ENCODE assay signal across 25 cellular contexts in the genomic region with DNA sequence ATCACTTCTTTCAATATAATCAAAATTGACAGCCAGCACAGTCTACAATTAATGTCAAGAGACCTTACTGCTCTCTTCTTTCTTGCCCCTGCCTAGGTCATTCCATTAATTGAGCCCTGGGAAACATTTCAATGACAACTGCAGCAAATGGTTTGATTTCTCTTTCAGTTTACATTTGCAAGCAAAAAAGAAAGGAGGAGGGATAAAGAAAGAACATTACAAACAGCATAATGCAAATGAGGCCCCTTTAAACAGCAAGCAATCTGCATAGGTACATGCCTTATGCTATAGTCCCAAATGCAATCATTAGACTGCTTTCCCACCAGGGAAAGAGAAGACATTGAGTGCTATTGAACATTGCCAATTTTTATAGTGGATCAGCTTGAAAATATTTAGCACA.
"Had no signal": no experiment of that assay in that cellular context is flagged by ENCODE, and none has a peak within 500 bp of the region (broad histone marks: within the 10 kb centered on the region; RNA-seq: fewer than 3 reads in every experiment).

No MANE protein-coding gene starts in this region.

- H3K4me2 ChIP-seq: PC-9 had no signal

- FAIRE-seq: HTR-8/SVneo, K562 had no signal

- H3K4me3 ChIP-seq: K562, PC-9, Peyer's patch, SJSA1, SK-N-MC had no signal

- H3K4me1 ChIP-seq: Peyer's patch, SJSA1 had no signal

- H3K27me3 ChIP-seq: Peyer's patch, SJSA1 had no signal

- H3K36me3 ChIP-seq: Peyer's patch, SJSA1 had no signal

- H3K27ac ChIP-seq: HL-60, PC-9, Peyer's patch, SJSA1, SK-N-MC had no signal

- ATAC-seq: K562, Right ventricle myocardium inferior, T-cell had no signal

- H3K9me3 ChIP-seq: Peyer's patch, SJSA1 had no signal

- H2AFZ ChIP-seq: PC-9 had no signal

- DNase-seq: MV-4-11; NCI-H1048; NCI-H1105; NCI-H1417; NCI-H1436 treated with DMSO at 0.1 percent for 48 hours; NCI-H1694; NCI-H187 treated with DMSO at 0.1 percent for 48 hours; NCI-H2029 treated with DMSO at 0.1 percent for 48 hours; NCI-H345; NCI-H446 treated with DMSO at 0.1 percent for 48 hours; NCI-H510A treated with DMSO at 0.1 percent for 48 hours; NCI-H69; NCI-H774; NK-92 treated with Interleukin-12 subunit alpha and Interleukin-12 subunit beta, amount 100 ng/mL, for 24 hours; PC-9; Peyer's patch; SIG-M5; SW 1271; T-cell had no signal
